18 cellular contexts compared by ENCODE assay signal in genomic region chr21:25214676-25215075, GRCh38.
DNase-seq lines count a peak whose midpoint lies in the region; ATAC-seq lines count a peak whose summit lies in the region.
"Had no signal": no experiment of that assay in that cellular context is flagged by ENCODE, and none has a peak within 500 bp of the region (broad histone marks: within the 10 kb centered on the region; RNA-seq: fewer than 3 reads in every experiment).

No MANE protein-coding gene starts in this region.

- DNase-seq in HT1080 (ENCODE audit: low read depth) = peak; percentile 23
- DNase-seq in OCI-M1 (lab: John Stamatoyannopoulos, UW) = peak; percentile 12
- no peak for DNase-seq in naive B cell
- DNase-seq in SIG-M5 (lab: John Stamatoyannopoulos, UW) = no peak
- DNase-seq in SW 1271 (lab: John Stamatoyannopoulos, UW) = no peak
- no peak for DNase-seq in Right ventricle myocardium inferior (ENCODE audit: missing footprints)
- DNase-seq: BE2C; CD4-positive, alpha-beta T cell; CD8-positive, alpha-beta memory T cell; DMS 273 treated with DMSO at 0.1 percent for 48 hours; DMS79; EL; GDM1; GOT3; HFFc6 had no signal

- peaks cover 5 to 11% of the 10 kb centered on the region in 2 donors for H3K36me3 Mint-ChIP-seq in naive B cell
- H3K36me3 Mint-ChIP-seq: CD14-positive monocyte; CD8-positive, alpha-beta memory T cell had no signal

- no peaks in the 10 kb centered on the region for H3K27me3 Mint-ChIP-seq in naive B cell
- H3K27me3 Mint-ChIP-seq: CD4-positive, alpha-beta T cell; CD8-positive, alpha-beta memory T cell had no signal

- peaks cover 17 to 32% (median 31%) of the 10 kb centered on the region in 3 donors for H3K4me1 Mint-ChIP-seq in naive B cell

- intact Hi-C loops in Right ventricle myocardium inferior (cut with DNase I) = no loop called here

- H3K9me3 Mint-ChIP-seq in naive B cell = peaks cover 5 to 26% (median 12%) of the 10 kb centered on the region in 7 donors
- H3K9me3 Mint-ChIP-seq: CD4-positive, alpha-beta T cell had no signal

- ATAC-seq in naive B cell (ENCODE audit: low read depth in 2 of 2) (no peak), GM18867 (IDR thresholded peaks at IDR 0.05; ENCODE audit: unreplicated experiment) (no peak), Right ventricle myocardium inferior (no peak)
- ATAC-seq: GM12878 had no signal

- H3K27ac Mint-ChIP-seq in naive B cell = peak overlapping the region; percentile 66 to 92 (median 86)
- H3K27ac Mint-ChIP-seq: CD14-positive monocyte; CD4-positive, alpha-beta T cell; CD8-positive, alpha-beta memory T cell; HFFc6 had no signal

- peak overlapping the region in 2 of 8 donors; percentile 20 to 59 for H3K4me3 Mint-ChIP-seq in naive B cell
- H3K4me3 Mint-ChIP-seq: CD14-positive monocyte; CD4-positive, alpha-beta T cell; CD8-positive, alpha-beta memory T cell; HFFc6 had no signal

Comparison
In these comparisons a context has a peak if more than half of its experiments do, and no peak if none do; other contexts are left out.
1. DNase-seq: peak in HT1080 (single experiment) and OCI-M1 (single experiment); none in naive B cell (single experiment), SIG-M5 (single experiment), SW 1271 (0 of 2) and Right ventricle myocardium inferior (single experiment).